ENCODE assay signal across 29 cellular contexts in genomic region chr3:42288385-42288784, GRCh38. TPM values are rescaled to one million over a fixed set of nuclear protein-coding genes. Genes with fewer than 3 reads are reported as not detected.
"Had no signal": no experiment of that assay in that cellular context is flagged by ENCODE, and none has a peak within 500 bp of the region (broad histone marks: within the 10 kb centered on the region; RNA-seq: fewer than 3 reads in every experiment).

No MANE protein-coding gene starts in this region.

- H3K4me1 ChIP-seq: gastrocnemius medialis, lower lobe of right lung, psoas muscle, sigmoid colon, transverse colon, vagina had no signal

- H3K9me3 ChIP-seq: gastrocnemius medialis, lower lobe of right lung, ovary, psoas muscle, sigmoid colon, suprapubic skin, transverse colon, vagina had no signal

- DNase-seq: effector CD8-positive, alpha-beta T cell; endodermal cell; foreskin fibroblast; gastrocnemius medialis; head of caudate nucleus; left cardiac atrium; left ventricle myocardium superior; lower lobe of right lung; naive thymus-derived CD8-positive, alpha-beta T cell; nephron progenitor cell; nucleus accumbens; ovary; posterior cingulate gyrus; psoas muscle; sigmoid colon; stimulated activated CD4-positive, alpha-beta T cell treated with anti-CD3 and anti-CD28 coated beads, Interleukin-15, amount 100 ng/mL, for 24 hours; stimulated activated CD4-positive, alpha-beta T cell treated with anti-CD3 and anti-CD28 coated beads, Interleukin-2, amount 100 ng/mL, for 48 hours; stimulated activated naive B cell treated with anti-CD40 and anti-IgM and Interleukin-4, amounts not matched to agents 10 μg/mL and 1 μg/mL and 100 μg/mL, for 72 hours; stimulated activated naive CD8-positive, alpha-beta T cell treated with anti-CD3 and anti-CD28 coated beads, Interleukin-15, amount 100 ng/mL, for 72 hours; transverse colon had no signal

- H3K36me3 ChIP-seq: gastrocnemius medialis, lower lobe of right lung, ovary, sigmoid colon, suprapubic skin, transverse colon, vagina had no signal

- H3K36me3 Mint-ChIP-seq: naive thymus-derived CD8-positive, alpha-beta T cell had no signal

- H3K4me1 Mint-ChIP-seq: endodermal cell, nephron progenitor cell had no signal

- H3K27ac Mint-ChIP-seq: dendritic cell treated with granulocyte-macrophage colony-stimulating factor and Interleukin-4, amounts not matched to agents 40 ng/mL and 50 ng/mL, for 4 days; endodermal cell; nephron progenitor cell; stimulated activated naive B cell treated with anti-CD40 and anti-IgM and Interleukin-4, amounts not matched to agents 10 μg/mL and 1 μg/mL and 100 μg/mL, for 72 hours; stimulated activated naive CD8-positive, alpha-beta T cell treated with anti-CD3 and anti-CD28 coated beads, Interleukin-15, amount 100 ng/mL, for 72 hours had no signal

- H3K27me3 ChIP-seq: gastrocnemius medialis, ovary, sigmoid colon, suprapubic skin, transverse colon, vagina had no signal

- H3K9me3 Mint-ChIP-seq: dendritic cell treated with granulocyte-macrophage colony-stimulating factor and Interleukin-4, amounts not matched to agents 40 ng/mL and 50 ng/mL, for 4 days had no signal

- ATAC-seq: esophagus mucosa; gastrocnemius medialis; left cardiac atrium; left ventricle myocardium superior; naive thymus-derived CD8-positive, alpha-beta T cell; psoas muscle; right cardiac atrium; stimulated activated naive B cell treated with anti-CD40 and anti-IgM and Interleukin-4, amounts not matched to agents 10 μg/mL and 1 μg/mL and 100 μg/mL, for 72 hours; stimulated activated naive CD8-positive, alpha-beta T cell treated with anti-CD3 and anti-CD28 coated beads, Interleukin-15, amount 100 ng/mL, for 72 hours had no signal

- H3K4me3 Mint-ChIP-seq: dendritic cell treated with granulocyte-macrophage colony-stimulating factor and Interleukin-4, amounts not matched to agents 40 ng/mL and 50 ng/mL, for 4 days; endodermal cell; nephron progenitor cell; stimulated activated naive B cell treated with anti-CD40 and anti-IgM and Interleukin-4, amounts not matched to agents 10 μg/mL and 1 μg/mL and 100 μg/mL, for 72 hours; stimulated activated naive CD8-positive, alpha-beta T cell treated with anti-CD3 and anti-CD28 coated beads, Interleukin-15, amount 100 ng/mL, for 72 hours had no signal

- H3K27ac ChIP-seq: epithelial cell of prostate, gastrocnemius medialis, lower lobe of right lung, ovary, psoas muscle, sigmoid colon, suprapubic skin, transverse colon, vagina had no signal

- H3K4me3 ChIP-seq: gastrocnemius medialis, lower lobe of right lung, ovary, psoas muscle, sigmoid colon, suprapubic skin, transverse colon, vagina had no signal

- H3K27me3 Mint-ChIP-seq: stimulated activated naive CD8-positive, alpha-beta T cell treated with anti-CD3 and anti-CD28 coated beads, Interleukin-15, amount 100 ng/mL, for 72 hours had no signal

RNA-seq across cellular contexts. Expression of gene CCK, which starts 22.4 kb away (rescaled TPM):
- total RNA-seq: glomerular endothelial cell; left cardiac atrium; left ventricle myocardium superior; lower lobe of right lung; myocyte; naive thymus-derived CD8-positive, alpha-beta T cell; ovary; psoas muscle; right cardiac atrium; ureter; vagina had no signal
